In genomic region chr4:189769131-189769530, GRCh38 we compare ENCODE assay signal across 25 cellular contexts.
"Had no signal": no experiment of that assay in that cellular context is flagged by ENCODE, and none has a peak within 500 bp of the region (broad histone marks: within the 10 kb centered on the region; RNA-seq: fewer than 3 reads in every experiment).

No MANE protein-coding gene starts in this region.

- H3K27ac ChIP-seq: gastrocnemius medialis, left lung, lower lobe of right lung, suprapubic skin, tibial artery had no signal

- H3K4me3 Mint-ChIP-seq: activated CD4-positive, alpha-beta T cell treated with anti-CD3 and anti-CD28 coated beads for 36 hours; activated CD8-positive, alpha-beta memory T cell treated with anti-CD3 and anti-CD28 coated beads, Interleukin-2, amount 10 ng/mL, durations not matched to agents 7 days and 5 days; activated CD8-positive, alpha-beta T cell treated with anti-CD3 and anti-CD28 coated beads, Interleukin-2, amount 10 ng/mL, durations not matched to agents 7 days and 5 days; activated naive CD4-positive, alpha-beta T cell treated with anti-CD3 and anti-CD28 coated beads, Interleukin-2, amount 50 U/mL, for 24 hours; naive thymus-derived CD8-positive, alpha-beta T cell; neural crest cell; T-helper 2 cell treated with Interferon-gamma antibody and Interleukin-4, amounts not matched to agents 5 μg/mL and 100 μg/mL, for 36 hours had no signal

- ATAC-seq: activated CD4-positive, alpha-beta T cell treated with anti-CD3 and anti-CD28 coated beads for 36 hours; activated CD8-positive, alpha-beta memory T cell treated with anti-CD3 and anti-CD28 coated beads, Interleukin-2, amount 10 ng/mL, durations not matched to agents 7 days and 5 days; activated CD8-positive, alpha-beta T cell treated with anti-CD3 and anti-CD28 coated beads, Interleukin-2, amount 10 ng/mL, durations not matched to agents 7 days and 5 days; gastrocnemius medialis; left lung; lower lobe of right lung; naive thymus-derived CD8-positive, alpha-beta T cell; right cardiac atrium had no signal

- H3K27me3 Mint-ChIP-seq: activated CD4-positive, alpha-beta T cell treated with anti-CD3 and anti-CD28 coated beads for 36 hours; activated CD8-positive, alpha-beta memory T cell treated with anti-CD3 and anti-CD28 coated beads, Interleukin-2, amount 10 ng/mL, durations not matched to agents 7 days and 5 days; activated naive CD4-positive, alpha-beta T cell treated with anti-CD3 and anti-CD28 coated beads, Interleukin-2, amount 50 U/mL, for 24 hours had no signal

- H3K27ac Mint-ChIP-seq: activated CD4-positive, alpha-beta T cell treated with anti-CD3 and anti-CD28 coated beads for 36 hours; activated CD8-positive, alpha-beta memory T cell treated with anti-CD3 and anti-CD28 coated beads, Interleukin-2, amount 10 ng/mL, durations not matched to agents 7 days and 5 days; activated CD8-positive, alpha-beta T cell treated with anti-CD3 and anti-CD28 coated beads, Interleukin-2, amount 10 ng/mL, durations not matched to agents 7 days and 5 days; activated naive CD4-positive, alpha-beta T cell treated with anti-CD3 and anti-CD28 coated beads, Interleukin-2, amount 50 U/mL, for 24 hours; activated T-helper 2 cell treated with anti-CD3 and anti-CD28 coated beads, Interferon-gamma antibody, Interleukin-2, Interleukin-4, amounts not matched to agents 10 μg/mL and 5 μg/mL and 100 μg/mL, durations not matched to agents 14 hours and 24 hours and 36 hours; naive thymus-derived CD8-positive, alpha-beta T cell; T-helper 2 cell treated with Interferon-gamma antibody and Interleukin-4, amounts not matched to agents 5 μg/mL and 100 μg/mL, for 36 hours had no signal

- H3K4me1 Mint-ChIP-seq: activated CD4-positive, alpha-beta T cell treated with anti-CD3 and anti-CD28 coated beads for 36 hours; activated CD8-positive, alpha-beta memory T cell treated with anti-CD3 and anti-CD28 coated beads, Interleukin-2, amount 10 ng/mL, durations not matched to agents 7 days and 5 days; activated naive CD4-positive, alpha-beta T cell treated with anti-CD3 and anti-CD28 coated beads, Interleukin-2, amount 50 U/mL, for 24 hours; naive thymus-derived CD8-positive, alpha-beta T cell; neural crest cell had no signal

- H3K9me3 ChIP-seq: gastrocnemius medialis, lower lobe of right lung, suprapubic skin, tibial artery had no signal

- H3K36me3 Mint-ChIP-seq: activated CD8-positive, alpha-beta memory T cell treated with anti-CD3 and anti-CD28 coated beads, Interleukin-2, amount 10 ng/mL, durations not matched to agents 7 days and 5 days; activated naive CD4-positive, alpha-beta T cell treated with anti-CD3 and anti-CD28 coated beads, Interleukin-2, amount 50 U/mL, for 24 hours had no signal

- H3K27me3 ChIP-seq: gastrocnemius medialis, left lung, suprapubic skin, tibial artery had no signal

- H3K36me3 ChIP-seq: gastrocnemius medialis, left lung, lower lobe of right lung, suprapubic skin, tibial artery had no signal

- H3K4me1 ChIP-seq: gastrocnemius medialis, left lung, lower lobe of right lung, suprapubic skin, tibial artery had no signal

- DNase-seq: activated CD4-positive, alpha-beta T cell treated with anti-CD3 and anti-CD28 coated beads for 36 hours; activated CD4-positive, CD25-positive, alpha-beta regulatory T cell; activated CD8-positive, alpha-beta memory T cell treated with anti-CD3 and anti-CD28 coated beads, Interleukin-2, amount 10 ng/mL, durations not matched to agents 7 days and 5 days; activated CD8-positive, alpha-beta T cell treated with anti-CD3 and anti-CD28 coated beads, Interleukin-2, amount 10 ng/mL, durations not matched to agents 7 days and 5 days; activated T-cell treated with anti-CD3 and anti-CD28 coated beads, Interleukin-2, amount 50 U/mL, for 48 hours; effector CD8-positive, alpha-beta T cell; erythroblast; gastrocnemius medialis; glutamatergic neuron; kidney glomerular epithelial cell; left lung; lower lobe of right lung; mesenchymal stem cell; naive thymus-derived CD8-positive, alpha-beta T cell; posterior cingulate gyrus; right cardiac atrium; stimulated activated CD4-positive, alpha-beta T cell treated with anti-CD3 and anti-CD28 coated beads, Interleukin-15, amount 100 ng/mL, for 24 hours; stimulated activated CD4-positive, alpha-beta T cell treated with anti-CD3 and anti-CD28 coated beads, Interleukin-2, amount 100 ng/mL, for 24 hours; stimulated activated naive CD4-positive, alpha-beta T cell; tibial artery had no signal

- H3K4me3 ChIP-seq: gastrocnemius medialis, left lung, lower lobe of right lung, suprapubic skin, tibial artery had no signal

- H3K9me3 Mint-ChIP-seq: activated naive CD4-positive, alpha-beta T cell treated with anti-CD3 and anti-CD28 coated beads, Interleukin-2, amount 50 U/mL, for 24 hours had no signal
